34 cellular contexts compared by ENCODE assay signal in the genomic region with DNA sequence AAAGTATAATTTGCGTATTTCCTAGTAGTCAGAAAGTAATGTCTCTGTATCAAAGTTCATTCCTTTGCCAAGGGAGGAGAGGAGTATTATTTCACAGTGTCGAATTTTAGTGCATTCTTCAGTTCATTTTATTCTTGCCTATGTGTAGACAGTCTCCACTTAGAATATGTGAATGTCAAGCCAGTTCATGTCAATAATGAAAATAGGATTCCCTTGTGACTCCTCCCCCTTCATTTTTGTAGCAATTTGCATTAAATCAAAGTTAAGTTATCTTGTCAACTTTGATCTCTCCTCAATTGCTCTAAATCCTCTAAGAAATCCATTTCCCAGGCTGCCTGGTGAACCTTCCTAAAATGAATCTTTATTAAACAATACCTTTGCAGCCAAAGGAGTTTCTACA.
"Had no signal": no experiment of that assay in that cellular context is flagged by ENCODE, and none has a peak within 500 bp of the region (broad histone marks: within the 10 kb centered on the region; RNA-seq: fewer than 3 reads in every experiment).

No MANE protein-coding gene starts in this region.

- DNase-seq: Karpas-422, Kasumi-1, MG63, MM.1S, MV-4-11, NCI-H1048, NCI-H1092, NCI-H1092 treated with DMSO at 0.1 percent for 48 hours, NCI-H1105, NCI-H1105 treated with DMSO at 0.1 percent for 48 hours, NCI-H1417, NCI-H1417 treated with DMSO at 0.1 percent for 48 hours, NCI-H1436, NCI-H1436 treated with DMSO at 0.1 percent for 48 hours, NCI-H146, NCI-H1694, NCI-H1694 treated with DMSO at 0.1 percent for 48 hours, NCI-H187, NCI-H187 treated with DMSO at 0.1 percent for 48 hours, NCI-H1930, NCI-H2029, NCI-H2029 treated with DMSO at 0.1 percent for 48 hours, NCI-H2081, NCI-H2081 treated with DMSO at 0.1 percent for 48 hours, NCI-H2107, NCI-H2171, NCI-H2171 treated with DMSO at 0.1 percent for 48 hours, NCI-H2227 treated with DMSO at 0.1 percent for 48 hours, NCI-H226, NCI-H345, NCI-H446, NCI-H446 treated with DMSO at 0.1 percent for 48 hours, NCI-H510A had no signal

- H3K27ac ChIP-seq: KMS-11 had no signal

- H3K9ac ChIP-seq: KMS-11 had no signal

- H3K4me2 ChIP-seq: KMS-11 had no signal

- H3K9me3 ChIP-seq: MG63 had no signal

- H3K27me3 ChIP-seq: MG63 had no signal

- H3K4me3 ChIP-seq: MG63 had no signal

- H3K36me3 ChIP-seq: MG63 had no signal
